In the genomic region with DNA sequence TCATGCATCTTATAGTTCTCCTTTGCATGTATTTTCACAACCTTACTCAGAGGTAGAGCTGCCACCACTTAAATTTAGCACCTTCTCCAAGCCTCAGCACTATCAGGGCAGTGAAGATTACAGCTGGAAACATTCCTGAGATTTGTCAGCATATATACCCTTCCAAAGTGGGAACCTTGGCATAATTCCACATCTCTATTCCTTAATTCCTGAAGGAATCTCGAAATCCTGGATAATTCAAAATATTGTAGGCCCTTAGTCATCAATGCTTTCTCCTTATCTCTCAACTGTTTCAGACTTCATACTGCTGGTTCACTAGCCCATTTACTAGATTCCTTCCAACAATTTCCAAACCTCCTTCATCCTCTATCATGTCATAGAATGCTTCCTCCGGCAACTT, we compare ENCODE assay signal across 22 cellular contexts.
"Had no signal": no experiment of that assay in that cellular context is flagged by ENCODE, and none has a peak within 500 bp of the region (broad histone marks: within the 10 kb centered on the region; RNA-seq: fewer than 3 reads in every experiment).

No MANE protein-coding gene starts in this region.

- H3K4me3 Mint-ChIP-seq: activated CD4-positive, alpha-beta memory T cell treated with anti-CD3 and anti-CD28 coated beads, Interleukin-2, amount 10 ng/mL, durations not matched to agents 7 days and 5 days; activated naive CD4-positive, alpha-beta T cell treated with anti-CD3 and anti-CD28 coated beads, Interleukin-2, amount 10 ng/mL, durations not matched to agents 7 days and 5 days; natural killer cell treated with Interleukin-12 subunit alpha and Interleukin-12 subunit beta and Interleukin-15 and Interleukin-18, amount 100 ng/mL, for 72 hours; T-helper 17 cell; type B pancreatic cell had no signal

- H3K27me3 Mint-ChIP-seq: activated CD4-positive, alpha-beta memory T cell treated with anti-CD3 and anti-CD28 coated beads, Interleukin-2, amount 10 ng/mL, durations not matched to agents 7 days and 5 days; activated naive CD4-positive, alpha-beta T cell treated with anti-CD3 and anti-CD28 coated beads, Interleukin-2, amount 10 ng/mL, durations not matched to agents 7 days and 5 days; natural killer cell treated with Interleukin-12 subunit alpha and Interleukin-12 subunit beta and Interleukin-15 and Interleukin-18, amount 100 ng/mL, for 72 hours; progenitor cell of endocrine pancreas; T-helper 17 cell; type B pancreatic cell had no signal

- H3K4me1 Mint-ChIP-seq: activated CD4-positive, alpha-beta memory T cell treated with anti-CD3 and anti-CD28 coated beads, Interleukin-2, amount 10 ng/mL, durations not matched to agents 7 days and 5 days; activated naive CD4-positive, alpha-beta T cell treated with anti-CD3 and anti-CD28 coated beads, Interleukin-2, amount 10 ng/mL, durations not matched to agents 7 days and 5 days had no signal

- DNase-seq: activated CD4-positive, alpha-beta memory T cell treated with anti-CD3 and anti-CD28 coated beads, Interleukin-2, amount 10 ng/mL, durations not matched to agents 7 days and 5 days; activated CD4-positive, alpha-beta T cell treated with anti-CD3 and anti-CD28 coated beads for 4 hours; activated CD4-positive, CD25-positive, alpha-beta regulatory T cell; activated naive CD4-positive, alpha-beta T cell treated with anti-CD3 and anti-CD28 coated beads, Interleukin-2, amount 10 ng/mL, durations not matched to agents 7 days and 5 days; aorta; brain microvascular endothelial cell; central memory CD4-positive, alpha-beta T cell; effector CD8-positive, alpha-beta T cell; gastrocnemius medialis; hippocampal formation; kidney glomerular epithelial cell; retina; stimulated activated CD4-positive, alpha-beta T cell treated with anti-CD3 and anti-CD28 coated beads, Interleukin-12 subunit alpha, Interleukin-12 subunit beta, amount 100 ng/mL, for 4 hours; SW 1271; T-helper 17 cell; testis had no signal

- H3K4me3 ChIP-seq: gastrocnemius medialis, testis, vagina had no signal

- ATAC-seq: esophagus mucosa; gastrocnemius medialis; natural killer cell treated with Interleukin-12 subunit alpha and Interleukin-12 subunit beta and Interleukin-15 and Interleukin-18, amount 100 ng/mL, for 72 hours; T-helper 17 cell had no signal

- H3K9me3 Mint-ChIP-seq: activated CD4-positive, alpha-beta memory T cell treated with anti-CD3 and anti-CD28 coated beads, Interleukin-2, amount 10 ng/mL, durations not matched to agents 7 days and 5 days; activated naive CD4-positive, alpha-beta T cell treated with anti-CD3 and anti-CD28 coated beads, Interleukin-2, amount 10 ng/mL, durations not matched to agents 7 days and 5 days; activated T-helper 2 cell treated with anti-CD3 and anti-CD28 coated beads, Interferon-gamma antibody, Interleukin-2, Interleukin-4, amounts not matched to agents 10 μg/mL and 5 μg/mL and 100 μg/mL, durations not matched to agents 14 hours and 24 hours and 36 hours; natural killer cell treated with Interleukin-12 subunit alpha and Interleukin-12 subunit beta and Interleukin-15 and Interleukin-18, amount 100 ng/mL, for 72 hours; type B pancreatic cell had no signal

- H3K27ac Mint-ChIP-seq: activated CD4-positive, alpha-beta memory T cell treated with anti-CD3 and anti-CD28 coated beads, Interleukin-2, amount 10 ng/mL, durations not matched to agents 7 days and 5 days; activated naive CD4-positive, alpha-beta T cell treated with anti-CD3 and anti-CD28 coated beads, Interleukin-2, amount 10 ng/mL, durations not matched to agents 7 days and 5 days; activated T-helper 2 cell treated with anti-CD3 and anti-CD28 coated beads, Interferon-gamma antibody, Interleukin-2, Interleukin-4, amounts not matched to agents 10 μg/mL and 5 μg/mL and 100 μg/mL, durations not matched to agents 14 hours and 24 hours and 36 hours; natural killer cell treated with Interleukin-12 subunit alpha and Interleukin-12 subunit beta and Interleukin-15 and Interleukin-18, amount 100 ng/mL, for 72 hours; progenitor cell of endocrine pancreas; type B pancreatic cell had no signal
